In genomic region chr2:20317690-20318089, GRCh38 we compare ENCODE assay signal across 16 cellular contexts.
"Had no signal": no experiment of that assay in that cellular context is flagged by ENCODE, and none has a peak within 500 bp of the region (broad histone marks: within the 10 kb centered on the region; RNA-seq: fewer than 3 reads in every experiment).

No MANE protein-coding gene starts in this region.

- H3K27me3 Mint-ChIP-seq: activated naive CD8-positive, alpha-beta T cell treated with anti-CD3 and anti-CD28 coated beads, Interleukin-2, amount 10 ng/mL, durations not matched to agents 7 days and 5 days; effector memory CD8-positive, alpha-beta T cell; stimulated activated naive CD8-positive, alpha-beta T cell treated with anti-CD3 and anti-CD28 coated beads, Interleukin-15, amount 100 ng/mL, for 72 hours had no signal

- H3K4me3 Mint-ChIP-seq: activated naive CD8-positive, alpha-beta T cell treated with anti-CD3 and anti-CD28 coated beads, Interleukin-2, amount 10 ng/mL, durations not matched to agents 7 days and 5 days; effector memory CD8-positive, alpha-beta T cell; stimulated activated naive CD8-positive, alpha-beta T cell treated with anti-CD3 and anti-CD28 coated beads, Interleukin-15, amount 100 ng/mL, for 72 hours had no signal

- DNase-seq: activated CD4-positive, alpha-beta T cell treated with anti-CD3 and anti-CD28 coated beads for 1 hour; activated CD4-positive, alpha-beta T cell treated with anti-CD3 and anti-CD28 coated beads, Interleukin-2, amount 50 U/mL, for 48 hours; activated CD8-positive, alpha-beta memory T cell treated with anti-CD3 and anti-CD28 coated beads, Interleukin-2, amount 50 U/mL, for 48 hours; activated gamma-delta T cell; activated naive CD8-positive, alpha-beta T cell treated with anti-CD3 and anti-CD28 coated beads, Interleukin-2, amount 10 ng/mL, durations not matched to agents 7 days and 5 days; body of pancreas; caudate nucleus; effector memory CD8-positive, alpha-beta T cell; foreskin fibroblast; left ventricle myocardium superior; stimulated activated CD4-positive, alpha-beta T cell treated with anti-CD3 and anti-CD28 coated beads, Interleukin-12 subunit alpha, Interleukin-12 subunit beta, amount 100 ng/mL, for 4 hours; stimulated activated CD4-positive, alpha-beta T cell treated with anti-CD3 and anti-CD28 coated beads, Interleukin-1b, Interleukin-23, amount 100 ng/mL, for 48 hours; stimulated activated naive CD8-positive, alpha-beta T cell treated with anti-CD3 and anti-CD28 coated beads, Interleukin-15, amount 100 ng/mL, for 72 hours; SW 1271; T-helper 2 cell; trophoblast cell had no signal

- H3K9me3 Mint-ChIP-seq: activated naive CD8-positive, alpha-beta T cell treated with anti-CD3 and anti-CD28 coated beads, Interleukin-2, amount 10 ng/mL, durations not matched to agents 7 days and 5 days; effector memory CD8-positive, alpha-beta T cell; stimulated activated naive CD8-positive, alpha-beta T cell treated with anti-CD3 and anti-CD28 coated beads, Interleukin-15, amount 100 ng/mL, for 72 hours had no signal

- ATAC-seq: body of pancreas; effector memory CD8-positive, alpha-beta T cell; left ventricle myocardium superior; stimulated activated naive CD8-positive, alpha-beta T cell treated with anti-CD3 and anti-CD28 coated beads, Interleukin-15, amount 100 ng/mL, for 72 hours had no signal
